ENCODE assay signal across 8 cellular contexts in genomic region chr2:68250196-68250595, GRCh38. TPM values are rescaled to one million over a fixed set of nuclear protein-coding genes. Genes with fewer than 3 reads are reported as not detected.
A peak's percentile ranks its signal among the peaks of the same experiment; 100 is the strongest.
DNase-seq lines count a peak whose midpoint lies in the region; ATAC-seq and TF ChIP-seq lines count a peak whose summit lies in the region.

No MANE protein-coding gene starts in this region.

- TF ChIP-seq CTCF in chondrocyte (IDR thresholded peaks at IDR 0.05): no peak

- peak overlapping the region; percentile 94 for H3K4me3 Mint-ChIP-seq in chondrocyte (ENCODE audit: unreplicated experiment)
- peak overlapping the region; percentile 97 for H3K4me3 Mint-ChIP-seq in natural killer cell treated with Interleukin-12 subunit alpha and Interleukin-12 subunit beta and Interleukin-15 and Interleukin-18, amount 100 ng/mL, for 72 hours

- H3K27me3 Mint-ChIP-seq in chondrocyte (ENCODE audit: low read depth): no peaks in the 10 kb centered on the region
- H3K27me3 Mint-ChIP-seq in natural killer cell treated with Interleukin-12 subunit alpha and Interleukin-12 subunit beta and Interleukin-15 and Interleukin-18, amount 100 ng/mL, for 72 hours: no peaks in the 10 kb centered on the region

- peak overlapping the region; percentile 97 for H3K27ac Mint-ChIP-seq in chondrocyte (ENCODE audit: unreplicated experiment)
- peak overlapping the region in 1 of 2 donors; percentile 93 for H3K27ac Mint-ChIP-seq in natural killer cell treated with Interleukin-12 subunit alpha and Interleukin-12 subunit beta and Interleukin-15 and Interleukin-18, amount 100 ng/mL, for 72 hours

- peak overlapping the region; percentile 94 for H3K9ac ChIP-seq in BLaER1

- H3K4me1 Mint-ChIP-seq in chondrocyte (ENCODE audit: low read depth): peaks cover 36% of the 10 kb centered on the region
- H3K4me1 Mint-ChIP-seq in natural killer cell treated with Interleukin-12 subunit alpha and Interleukin-12 subunit beta and Interleukin-15 and Interleukin-18, amount 100 ng/mL, for 72 hours (ENCODE audit: low read depth in 2 of 2): peaks cover 27 to 39% of the 10 kb centered on the region in 2 donors

- H3K27ac ChIP-seq in BLaER1: peak overlapping the region; percentile 94
- H3K27ac ChIP-seq in substantia nigra (ENCODE audit: low read depth, low read length, poor library complexity, severe bottlenecking): no peak overlapping the region

- peaks cover 63% of the 10 kb centered on the region for H3K4me1 ChIP-seq in BLaER1

- H3K9me3 Mint-ChIP-seq in chondrocyte (ENCODE audit: low read depth): no peaks in the 10 kb centered on the region
- no peaks in the 10 kb centered on the region for H3K9me3 Mint-ChIP-seq in natural killer cell treated with Interleukin-12 subunit alpha and Interleukin-12 subunit beta and Interleukin-15 and Interleukin-18, amount 100 ng/mL, for 72 hours

- peaks cover 58% of the 10 kb centered on the region for H4K20me1 ChIP-seq in BLaER1

- no peaks in the 10 kb centered on the region for H3K27me3 ChIP-seq in BLaER1

- ATAC-seq in natural killer cell treated with Interleukin-12 subunit alpha and Interleukin-12 subunit beta and Interleukin-15 and Interleukin-18, amount 100 ng/mL, for 72 hours: no peak

- no peaks in the 10 kb centered on the region for H3K36me3 Mint-ChIP-seq in chondrocyte (ENCODE audit: low read depth)
- peaks cover 15% of the 10 kb centered on the region for H3K36me3 Mint-ChIP-seq in natural killer cell treated with Interleukin-12 subunit alpha and Interleukin-12 subunit beta and Interleukin-15 and Interleukin-18, amount 100 ng/mL, for 72 hours

- H3K4me3 ChIP-seq in BLaER1: peak overlapping the region; percentile 80

- H3K36me3 ChIP-seq in BLaER1: peaks cover 19% of the 10 kb centered on the region; the same call in 1 of the 2 replicates

- no peaks in the 10 kb centered on the region for H3K9me3 ChIP-seq in BLaER1

- peak overlapping the region; percentile 84 for H3K4me2 ChIP-seq in BLaER1

- DNase-seq in Kasumi-1 (lab: John Stamatoyannopoulos, UW) (peak; percentile 36 to 43), chondrocyte (ENCODE audit: low spot score) (no peak), NCI-H187 (lab: John Stamatoyannopoulos, UW) (no peak), NCI-H2029 treated with DMSO at 0.1 percent for 48 hours (lab: John Stamatoyannopoulos, UW) (no peak), substantia nigra (lab: John Stamatoyannopoulos, UW) (no peak), cerebellum (ENCODE audit: low spot score) (no peak)
- no peak for DNase-seq in natural killer cell treated with Interleukin-12 subunit alpha and Interleukin-12 subunit beta and Interleukin-15 and Interleukin-18, amount 100 ng/mL, for 72 hours (ENCODE audit: low spot score)

RNA-seq across cellular contexts. Expression of gene PPP3R1, which starts 2.1 kb away (rescaled TPM):
- 56.2 to 72.3 TPM (median 70.8 TPM) in 3 replicates for total RNA-seq in chondrocyte
- 10 to 100 TPM; 85.9 to 90.7 TPM for total RNA-seq in natural killer cell treated with Interleukin-12 subunit alpha and Interleukin-12 subunit beta and Interleukin-15 and Interleukin-18, amount 100 ng/mL, for 72 hours
- 49.3 TPM for total RNA-seq in cerebellum

Comparison
In these comparisons a context has a peak if more than half of its experiments do, and no peak if none do; other contexts are left out.
1. DNase-seq: peak in Kasumi-1 (2 of 2); none in chondrocyte (single experiment), natural killer cell treated with Interleukin-12 subunit alpha and Interleukin-12 subunit beta and Interleukin-15 and Interleukin-18, amount 100 ng/mL, for 72 hours (single experiment), NCI-H187 (0 of 2), NCI-H2029 treated with DMSO at 0.1 percent for 48 hours (single experiment), substantia nigra (0 of 49) and cerebellum (single experiment).